In the genomic region with DNA sequence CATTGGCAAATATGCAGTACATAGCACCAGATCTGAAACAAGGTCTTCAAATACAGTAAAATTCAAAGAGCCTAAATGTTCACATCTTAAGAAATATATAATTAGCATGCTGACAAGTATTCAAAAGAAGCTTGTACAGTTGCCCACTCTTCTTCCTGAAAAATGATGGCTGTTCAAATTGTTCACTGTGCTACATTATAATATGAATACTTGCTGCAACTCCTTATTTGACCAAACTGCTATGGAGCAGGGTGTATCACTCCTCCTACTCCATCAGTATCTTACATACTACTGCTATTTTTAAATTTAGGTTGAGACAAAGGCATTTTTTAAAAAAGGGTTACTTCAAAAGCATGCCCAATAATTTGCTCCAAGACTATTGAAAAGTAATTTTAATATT, we compare ENCODE assay signal across 18 cellular contexts. TPM values are rescaled to one million over a fixed set of nuclear protein-coding genes. Genes with fewer than 3 reads are reported as not detected.
DNase-seq lines count a peak whose midpoint lies in the region; ATAC-seq and TF ChIP-seq lines count a peak whose summit lies in the region.
"Had no signal": no experiment of that assay in that cellular context is flagged by ENCODE, and none has a peak within 500 bp of the region (broad histone marks: within the 10 kb centered on the region; RNA-seq: fewer than 3 reads in every experiment).

No MANE protein-coding gene starts in this region.

- H3K9me3 ChIP-seq in CD4-positive, CD25-positive, alpha-beta regulatory T cell (ENCODE audit: control insufficient read depth in 2 of 2, low read length in 2 of 2): no peaks in the 10 kb centered on the region
- H3K9me3 ChIP-seq in RWPE2 (ENCODE audit: severe bottlenecking) (no peaks in the 10 kb centered on the region), upper lobe of left lung (no peaks in the 10 kb centered on the region), ascending aorta (no peaks in the 10 kb centered on the region)
- H3K9me3 ChIP-seq: A549 had no signal

- intact Hi-C loops in activated CD8-positive, alpha-beta T cell treated with anti-CD3 and anti-CD28 coated beads for 36 hours (cut with micrococcal nuclease): no loop called here
- intact Hi-C loops in ascending aorta (cut with DNase I): no loop called here

- CTCF ChIA-PET in activated CD8-positive, alpha-beta T cell treated with anti-CD3 and anti-CD28 coated beads for 36 hours (lab: Charles Lee): interaction anchor here (1.7 to 4.2 kb wide), 2 partner anchors 13 to 147 kb away, joined by 4 to 24 read pairs; no protein-coding TSS in a partner anchor
- CTCF ChIA-PET in activated CD8-positive, alpha-beta T cell treated with anti-CD3 and anti-CD28 coated beads, Interleukin-2, amount 10 ng/mL, durations not matched to agents 7 days and 5 days (lab: Charles Lee): interaction anchor here (11.2 kb wide), 1 partner anchor 13 kb away, joined by 74 read pairs; no protein-coding TSS in a partner anchor

- H3K27ac ChIP-seq in CD4-positive, CD25-positive, alpha-beta regulatory T cell (ENCODE audit: insufficient read depth, low read length, poor library complexity, severe bottlenecking): no peak overlapping the region
- H3K27ac ChIP-seq in RWPE2 (ENCODE audit: poor library complexity, severe bottlenecking): no peak overlapping the region
- no peak overlapping the region for H3K27ac ChIP-seq in upper lobe of left lung
- H3K27ac ChIP-seq in ascending aorta: no peak overlapping the region
- H3K27ac ChIP-seq: 22Rv1, C4-2B had no signal

- H3K27me3 ChIP-seq in CD4-positive, CD25-positive, alpha-beta regulatory T cell (ENCODE audit: control insufficient read depth, insufficient read depth, low read length): no peaks in the 10 kb centered on the region
- H3K27me3 ChIP-seq in RWPE2 (ENCODE audit: insufficient read depth, poor library complexity, severe bottlenecking): no peaks in the 10 kb centered on the region
- H3K27me3 ChIP-seq in upper lobe of left lung: no peaks in the 10 kb centered on the region
- no peaks in the 10 kb centered on the region for H3K27me3 ChIP-seq in ascending aorta

- peak overlapping the region; percentile 51 for H3K27ac Mint-ChIP-seq in activated CD8-positive, alpha-beta T cell treated with anti-CD3 and anti-CD28 coated beads for 36 hours
- no peak overlapping the region for H3K27ac Mint-ChIP-seq in activated CD8-positive, alpha-beta T cell treated with anti-CD3 and anti-CD28 coated beads, Interleukin-2, amount 10 ng/mL, durations not matched to agents 7 days and 5 days
- H3K27ac Mint-ChIP-seq in CD4-positive, CD25-positive, alpha-beta regulatory T cell: peak overlapping the region in 2 of 3 donors; percentile 29 to 57
- peak overlapping the region; percentile 55 for H3K27ac Mint-ChIP-seq in memory B cell
- H3K27ac Mint-ChIP-seq: CD8-positive, alpha-beta T cell; H9 had no signal

- POLR2A ChIA-PET in activated CD8-positive, alpha-beta T cell treated with anti-CD3 and anti-CD28 coated beads for 36 hours (lab: Charles Lee): no interaction called here
- POLR2A ChIA-PET in activated CD8-positive, alpha-beta T cell treated with anti-CD3 and anti-CD28 coated beads, Interleukin-2, amount 10 ng/mL, durations not matched to agents 7 days and 5 days (lab: Charles Lee): interaction anchor here (0.5 kb wide), 1 partner anchor 1171 kb away, joined by 3 read pairs; no protein-coding TSS in a partner anchor

- peaks cover 43% of the 10 kb centered on the region for H3K36me3 Mint-ChIP-seq in activated CD8-positive, alpha-beta T cell treated with anti-CD3 and anti-CD28 coated beads for 36 hours (ENCODE audit: low read depth)
- H3K36me3 Mint-ChIP-seq in activated CD8-positive, alpha-beta T cell treated with anti-CD3 and anti-CD28 coated beads, Interleukin-2, amount 10 ng/mL, durations not matched to agents 7 days and 5 days (ENCODE audit: low read depth): peaks cover 50% of the 10 kb centered on the region
- H3K36me3 Mint-ChIP-seq in CD4-positive, CD25-positive, alpha-beta regulatory T cell: peaks cover 35% of the 10 kb centered on the region
- peaks cover 13% of the 10 kb centered on the region for H3K36me3 Mint-ChIP-seq in memory B cell

- DNase-seq in activated CD8-positive, alpha-beta T cell treated with anti-CD3 and anti-CD28 coated beads for 36 hours: no peak
- DNase-seq in activated CD8-positive, alpha-beta T cell treated with anti-CD3 and anti-CD28 coated beads, Interleukin-2, amount 10 ng/mL, durations not matched to agents 7 days and 5 days: no peak
- DNase-seq in CD4-positive, CD25-positive, alpha-beta regulatory T cell: no peak
- DNase-seq in RWPE2 (ENCODE audit: low spot score) (no peak), memory B cell (ENCODE audit: low spot score in 2 of 2) (no peak), upper lobe of left lung (no peak), ascending aorta (ENCODE audit: low spot score in 2 of 2) (no peak)
- DNase-seq in NK-92 treated with Interleukin-12 subunit alpha and Interleukin-12 subunit beta, amount 100 ng/mL, for 24 hours (lab: John Stamatoyannopoulos, UW): no peak
- DNase-seq: AML-193; Calu3; CD8-positive, alpha-beta T cell; DMS79 treated with DMSO at 0.1 percent for 48 hours; GF-D8; H9 had no signal

- H3K4me1 Mint-ChIP-seq in activated CD8-positive, alpha-beta T cell treated with anti-CD3 and anti-CD28 coated beads for 36 hours (ENCODE audit: low read depth): peaks cover 20% of the 10 kb centered on the region
- H3K4me1 Mint-ChIP-seq in activated CD8-positive, alpha-beta T cell treated with anti-CD3 and anti-CD28 coated beads, Interleukin-2, amount 10 ng/mL, durations not matched to agents 7 days and 5 days (ENCODE audit: low read depth): peaks cover 8% of the 10 kb centered on the region
- H3K4me1 Mint-ChIP-seq in CD4-positive, CD25-positive, alpha-beta regulatory T cell: peaks cover 15 to 40% (median 24%) of the 10 kb centered on the region in 4 donors
- H3K4me1 Mint-ChIP-seq in memory B cell: peaks cover 8% of the 10 kb centered on the region
- H3K4me1 Mint-ChIP-seq: H9 had no signal

- no peak for ATAC-seq in activated CD8-positive, alpha-beta T cell treated with anti-CD3 and anti-CD28 coated beads for 36 hours
- no peak for ATAC-seq in activated CD8-positive, alpha-beta T cell treated with anti-CD3 and anti-CD28 coated beads, Interleukin-2, amount 10 ng/mL, durations not matched to agents 7 days and 5 days
- no peak for ATAC-seq in CD4-positive, CD25-positive, alpha-beta regulatory T cell (ENCODE audit: low read depth in 2 of 2)
- ATAC-seq in RWPE2 (ENCODE audit: low read depth): 0 out of 3 replicates have a peak, but pooled peaks have one; percentile 24
- ATAC-seq in memory B cell (ENCODE audit: low read depth): no peak
- ATAC-seq in upper lobe of left lung (ENCODE audit: low FRiP score in 2 of 2): no peak
- ATAC-seq: CD8-positive, alpha-beta T cell; HepG2 had no signal

- no peak overlapping the region for H3K4me3 Mint-ChIP-seq in activated CD8-positive, alpha-beta T cell treated with anti-CD3 and anti-CD28 coated beads for 36 hours
- H3K4me3 Mint-ChIP-seq in activated CD8-positive, alpha-beta T cell treated with anti-CD3 and anti-CD28 coated beads, Interleukin-2, amount 10 ng/mL, durations not matched to agents 7 days and 5 days: no peak overlapping the region
- H3K4me3 Mint-ChIP-seq in CD4-positive, CD25-positive, alpha-beta regulatory T cell: no peak overlapping the region
- H3K4me3 Mint-ChIP-seq in memory B cell: no peak overlapping the region
- H3K4me3 Mint-ChIP-seq: CD8-positive, alpha-beta T cell; H9 had no signal

- no peak for TF ChIP-seq EP300 in upper lobe of left lung (IDR thresholded peaks at IDR 0.05)

- peaks cover 51% of the 10 kb centered on the region for H3K36me3 ChIP-seq in CD4-positive, CD25-positive, alpha-beta regulatory T cell (ENCODE audit: control insufficient read depth, insufficient read depth, low read length)
- H3K36me3 ChIP-seq in RWPE2 (ENCODE audit: low read depth) (peaks cover 96% of the 10 kb centered on the region), upper lobe of left lung (peaks cover 0 to 52% (median 9%) of the 10 kb centered on the region in 4 donors), ascending aorta (peaks cover 2 to 12% of the 10 kb centered on the region in 2 donors)

- no peak for TF ChIP-seq POLR2A in upper lobe of left lung (IDR thresholded peaks at IDR 0.05)

- peaks cover 4% of the 10 kb centered on the region for H3K4me1 ChIP-seq in CD4-positive, CD25-positive, alpha-beta regulatory T cell (ENCODE audit: control insufficient read depth, insufficient read depth, low read length, poor library complexity, severe bottlenecking)
- peaks cover 2% of the 10 kb centered on the region for H3K4me1 ChIP-seq in RWPE2 (ENCODE audit: insufficient read depth, poor library complexity, severe bottlenecking)
- peaks cover 2 to 15% (median 10%) of the 10 kb centered on the region in 4 donors for H3K4me1 ChIP-seq in upper lobe of left lung
- peaks cover 0 to 3% of the 10 kb centered on the region in 2 donors for H3K4me1 ChIP-seq in ascending aorta

- TF ChIP-seq CTCF in activated CD8-positive, alpha-beta T cell treated with anti-CD3 and anti-CD28 coated beads for 36 hours (IDR thresholded peaks at IDR 0.05): no peak
- TF ChIP-seq CTCF in RWPE2 (IDR thresholded peaks at IDR 0.05; ENCODE audit: poor library complexity, severe bottlenecking): no peak
- no peak for TF ChIP-seq CTCF in upper lobe of left lung (IDR thresholded peaks at IDR 0.05)
- no peak for TF ChIP-seq CTCF in ascending aorta (IDR thresholded peaks at IDR 0.05)

- no peak overlapping the region for H3K4me3 ChIP-seq in CD4-positive, CD25-positive, alpha-beta regulatory T cell (ENCODE audit: low read depth, low read length)
- no peak overlapping the region for H3K4me3 ChIP-seq in RWPE2 (ENCODE audit: severe bottlenecking)
- no peak overlapping the region for H3K4me3 ChIP-seq in upper lobe of left lung
- H3K4me3 ChIP-seq in ascending aorta: no peak overlapping the region
- H3K4me3 ChIP-seq: A549 had no signal

- no peaks in the 10 kb centered on the region for H3K9me3 Mint-ChIP-seq in activated CD8-positive, alpha-beta T cell treated with anti-CD3 and anti-CD28 coated beads for 36 hours
- H3K9me3 Mint-ChIP-seq in activated CD8-positive, alpha-beta T cell treated with anti-CD3 and anti-CD28 coated beads, Interleukin-2, amount 10 ng/mL, durations not matched to agents 7 days and 5 days (ENCODE audit: insufficient read depth): no peaks in the 10 kb centered on the region
- no peaks in the 10 kb centered on the region for H3K9me3 Mint-ChIP-seq in CD4-positive, CD25-positive, alpha-beta regulatory T cell
- no peaks in the 10 kb centered on the region for H3K9me3 Mint-ChIP-seq in memory B cell
- H3K9me3 Mint-ChIP-seq: CD8-positive, alpha-beta T cell; H9 had no signal

- H3K27me3 Mint-ChIP-seq in activated CD8-positive, alpha-beta T cell treated with anti-CD3 and anti-CD28 coated beads for 36 hours: no peaks in the 10 kb centered on the region
- H3K27me3 Mint-ChIP-seq in activated CD8-positive, alpha-beta T cell treated with anti-CD3 and anti-CD28 coated beads, Interleukin-2, amount 10 ng/mL, durations not matched to agents 7 days and 5 days (ENCODE audit: low read depth): no peaks in the 10 kb centered on the region
- H3K27me3 Mint-ChIP-seq in CD4-positive, CD25-positive, alpha-beta regulatory T cell: no peaks in the 10 kb centered on the region
- no peaks in the 10 kb centered on the region for H3K27me3 Mint-ChIP-seq in memory B cell

RNA-seq across cellular contexts. Expression of gene RNF145, which starts 39.3 kb away (rescaled TPM):
- 10 to 100 TPM; 77.5 to 87.5 TPM for total RNA-seq in activated CD8-positive, alpha-beta T cell treated with anti-CD3 and anti-CD28 coated beads for 36 hours
- 100 to 1,000 TPM; 140 to 143 TPM for total RNA-seq in activated CD8-positive, alpha-beta T cell treated with anti-CD3 and anti-CD28 coated beads, Interleukin-2, amount 10 ng/mL, durations not matched to agents 7 days and 5 days
- 67.9 TPM for total RNA-seq in CD4-positive, CD25-positive, alpha-beta regulatory T cell
- 10 to 100 TPM in 3 of 4 donors, 1 to 10 TPM in 1; 8.8 to 12.6 (median 11.2) TPM for polyA plus RNA-seq in CD4-positive, CD25-positive, alpha-beta regulatory T cell
- total RNA-seq in upper lobe of left lung (100 to 1,000 TPM; 130 to 376 (median 232) TPM), ascending aorta (47.8 TPM)
